15 cellular contexts compared by ENCODE assay signal in genomic region chr11:112524808-112525207, GRCh38.
DNase-seq lines count a peak whose midpoint lies in the region; ATAC-seq and TF ChIP-seq lines count a peak whose summit lies in the region.
"Had no signal": no experiment of that assay in that cellular context is flagged by ENCODE, and none has a peak within 500 bp of the region (broad histone marks: within the 10 kb centered on the region; RNA-seq: fewer than 3 reads in every experiment).

No MANE protein-coding gene starts in this region.

- H3K36me3 Mint-ChIP-seq in activated naive CD4-positive, alpha-beta T cell treated with anti-CD3 and anti-CD28 coated beads, Interleukin-2, amount 50 U/mL, for 72 hours = no peaks in the 10 kb centered on the region

- 40 to 60% (median 49%) methylated on average over 2 to 4 of the region's 4 CpGs for WGBS in adrenal gland, 4 donors
- WGBS in psoas muscle, 3 donors = 13 to 28% (median 17%) methylated on average over 4 of the region's 4 CpGs

- H3K4me1 ChIP-seq in adrenal gland (replicated peaks in 1 of 2) (peaks cover 0 to 21% of the 10 kb centered on the region in 2 donors), left ventricle myocardium inferior (peaks cover 42% of the 10 kb centered on the region), psoas muscle (peaks cover 37% of the 10 kb centered on the region)

- no peaks in the 10 kb centered on the region for H3K9me3 Mint-ChIP-seq in activated naive CD4-positive, alpha-beta T cell treated with anti-CD3 and anti-CD28 coated beads, Interleukin-2, amount 50 U/mL, for 72 hours
- H3K9me3 Mint-ChIP-seq: activated CD4-positive, alpha-beta T cell treated with anti-CD3 and anti-CD28 coated beads, Interleukin-2, amount 10 ng/mL, durations not matched to agents 7 days and 5 days; activated naive CD8-positive, alpha-beta T cell treated with anti-CD3 and anti-CD28 coated beads, Interleukin-2, amount 50 U/mL, for 24 hours; activated T-cell treated with anti-CD3 and anti-CD28 coated beads, Interleukin-2, amount 50 U/mL, for 4 hours had no signal

- intact Hi-C loops in adrenal gland (cut with DNase I) = no loop called here
- intact Hi-C loops in left ventricle myocardium inferior (cut with micrococcal nuclease) = no loop called here
- intact Hi-C loops in psoas muscle (cut with DNase I) = no loop called here

- no peak for TF ChIP-seq CTCF in adrenal gland (IDR thresholded peaks at IDR 0.05)
- TF ChIP-seq CTCF in left ventricle myocardium inferior (IDR thresholded peaks at IDR 0.05; ENCODE audit: borderline replicate concordance) = no peak
- no peak for TF ChIP-seq CTCF in psoas muscle (IDR thresholded peaks at IDR 0.05)

- H3K4me3 ChIP-seq in adrenal gland (no peak overlapping the region), left ventricle myocardium inferior (no peak overlapping the region), psoas muscle (no peak overlapping the region)
- H3K4me3 ChIP-seq: suprapubic skin had no signal

- peak; percentile 31 to 68 (median 48) for ATAC-seq in psoas muscle
- no peak for ATAC-seq in GM21825 (IDR thresholded peaks at IDR 0.05; ENCODE audit: unreplicated experiment)
- no peak for ATAC-seq in activated naive CD4-positive, alpha-beta T cell treated with anti-CD3 and anti-CD28 coated beads, Interleukin-2, amount 50 U/mL, for 72 hours
- no peak for ATAC-seq in GM19328 (IDR thresholded peaks at IDR 0.05; ENCODE audit: unreplicated experiment)
- ATAC-seq: activated naive CD8-positive, alpha-beta T cell treated with anti-CD3 and anti-CD28 coated beads, Interleukin-2, amount 50 U/mL, for 24 hours; activated T-cell treated with anti-CD3 and anti-CD28 coated beads, Interleukin-2, amount 50 U/mL, for 4 hours had no signal

- H3K27me3 ChIP-seq in adrenal gland (no peaks in the 10 kb centered on the region), left ventricle myocardium inferior (ENCODE audit: low read depth) (no peaks in the 10 kb centered on the region), psoas muscle (ENCODE audit: insufficient read depth in 3 of 3, low read length in 2 of 3) (no peaks in the 10 kb centered on the region)

- no peak for TF ChIP-seq POLR2A in adrenal gland (IDR thresholded peaks at IDR 0.05)

- peak overlapping the region in 2 of 5 donors; percentile 13 to 79 for H3K27ac ChIP-seq in adrenal gland
- peak overlapping the region; percentile 39 for H3K27ac ChIP-seq in left ventricle myocardium inferior (replicated peaks)
- H3K27ac ChIP-seq in psoas muscle = peak overlapping the region; percentile 37
- H3K27ac ChIP-seq: suprapubic skin had no signal

- no peak overlapping the region for H3K27ac Mint-ChIP-seq in activated naive CD4-positive, alpha-beta T cell treated with anti-CD3 and anti-CD28 coated beads, Interleukin-2, amount 50 U/mL, for 72 hours
- H3K27ac Mint-ChIP-seq: activated CD4-positive, alpha-beta T cell treated with anti-CD3 and anti-CD28 coated beads, Interleukin-2, amount 10 ng/mL, durations not matched to agents 7 days and 5 days; activated naive CD8-positive, alpha-beta T cell treated with anti-CD3 and anti-CD28 coated beads, Interleukin-2, amount 50 U/mL, for 24 hours had no signal

- DNase-seq in EH (ENCODE audit: low read depth) (peak; percentile 36), adrenal gland (peak in 6 of 7 donors; percentile 19 to 62 (median 41)), left ventricle myocardium inferior (peak; percentile 17), psoas muscle (peak in 1 of 2 donors; percentile 57), NCI-H187 treated with DMSO at 0.1 percent for 48 hours (lab: John Stamatoyannopoulos, UW) (no peak)
- no peak for DNase-seq in activated naive CD4-positive, alpha-beta T cell treated with anti-CD3 and anti-CD28 coated beads, Interleukin-2, amount 50 U/mL, for 72 hours (ENCODE audit: low spot score in 2 of 2)
- DNase-seq: activated CD4-positive, alpha-beta T cell treated with anti-CD3 and anti-CD28 coated beads, Interleukin-2, amount 10 ng/mL, durations not matched to agents 7 days and 5 days; activated naive CD8-positive, alpha-beta T cell treated with anti-CD3 and anti-CD28 coated beads, Interleukin-2, amount 50 U/mL, for 24 hours; activated T-cell treated with anti-CD3 and anti-CD28 coated beads, Interleukin-2, amount 50 U/mL, for 4 hours; DMS79; NCI-H1694 treated with DMSO at 0.1 percent for 48 hours; SHP77 treated with DMSO at 0.1 percent for 48 hours had no signal

- no peaks in the 10 kb centered on the region for H3K9me3 ChIP-seq in adrenal gland (replicated peaks in 1 of 3)
- no peaks in the 10 kb centered on the region for H3K9me3 ChIP-seq in left ventricle myocardium inferior (replicated peaks)
- no peaks in the 10 kb centered on the region for H3K9me3 ChIP-seq in psoas muscle
- H3K9me3 ChIP-seq: suprapubic skin had no signal

- no peaks in the 10 kb centered on the region for H3K36me3 ChIP-seq in adrenal gland (replicated peaks in 1 of 2)
- no peaks in the 10 kb centered on the region for H3K36me3 ChIP-seq in left ventricle myocardium inferior
- no peaks in the 10 kb centered on the region for H3K36me3 ChIP-seq in psoas muscle (ENCODE audit: insufficient read depth in 1 of 2, low read depth in 1 of 2)
- H3K36me3 ChIP-seq: suprapubic skin had no signal

Comparison
In these comparisons a context has a peak if more than half of its experiments do, and no peak if none do; other contexts are left out.
1. DNase-seq: peak in EH (single experiment), adrenal gland (6 of 7) and left ventricle myocardium inferior (single experiment); none in activated naive CD4-positive, alpha-beta T cell treated with anti-CD3 and anti-CD28 coated beads, Interleukin-2, amount 50 U/mL, for 72 hours (0 of 2) and NCI-H187 treated with DMSO at 0.1 percent for 48 hours (single experiment).
2. ATAC-seq: peak in psoas muscle (4 of 4); none in GM21825 (single experiment), activated naive CD4-positive, alpha-beta T cell treated with anti-CD3 and anti-CD28 coated beads, Interleukin-2, amount 50 U/mL, for 72 hours (0 of 2) and GM19328 (single experiment).